Comparison of ENCODE assay signal across 11 cellular contexts in genomic region chr2:44295636-44296359, GRCh38. TPM values are rescaled to one million over a fixed set of nuclear protein-coding genes. Genes with fewer than 3 reads are reported as not detected.
DNase-seq lines count a peak whose midpoint lies in the region; ATAC-seq and TF ChIP-seq lines count a peak whose summit lies in the region.
"Had no signal": no experiment of that assay in that cellular context is flagged by ENCODE, and none has a peak within 500 bp of the region (broad histone marks: within the 10 kb centered on the region; RNA-seq: fewer than 3 reads in every experiment).

No MANE protein-coding gene starts in this region.

- DNase-seq in AG09319 (ENCODE audit: extremely low read depth, low read depth): no peak
- DNase-seq in activated CD4-positive, alpha-beta T cell treated with anti-CD3 and anti-CD28 coated beads, Interleukin-2, amount 50 U/mL, for 48 hours: peak; percentile 3 to 9
- no peak for DNase-seq in right lobe of liver
- no peak for DNase-seq in NCI-H187 treated with DMSO at 0.1 percent for 48 hours (lab: John Stamatoyannopoulos, UW)
- DNase-seq in NCI-H1105 (lab: John Stamatoyannopoulos, UW): no peak
- no peak for DNase-seq in NCI-H510A treated with DMSO at 0.1 percent for 48 hours (lab: John Stamatoyannopoulos, UW)
- no peak for DNase-seq in NCI-H187 (lab: John Stamatoyannopoulos, UW)
- DNase-seq: NCI-H524 had no signal

- no peaks in the 10 kb centered on the region for H3K27me3 ChIP-seq in right lobe of liver

- H3K4me3 ChIP-seq in right lobe of liver: no peak overlapping the region

- H3K9me3 ChIP-seq in right lobe of liver: no peaks in the 10 kb centered on the region

- peak; percentile 21 to 51 (median 35) for ATAC-seq in right lobe of liver
- ATAC-seq: natural killer cell treated with Interleukin-12 subunit alpha and Interleukin-12 subunit beta and Interleukin-15 and Interleukin-18, amount 100 ng/mL, for 72 hours had no signal

- TF ChIP-seq POLR2A in right lobe of liver (IDR thresholded peaks at IDR 0.05): no peak

- WGBS in right lobe of liver (ENCODE audit: insufficient coverage, low coverage, low lambda C conversion rate, missing lambda C conversion rate): 47% methylated on average over 8 of the region's 8 CpGs

- intact Hi-C loops in right lobe of liver (cut with DNase I): loop anchor here in 1 of 2 donors (10.0 kb wide), 1 partner anchor 51 kb away; no protein-coding TSS in a partner anchor

- peaks cover 0 to 2% (median 0%) of the 10 kb centered on the region in 4 donors for H3K36me3 ChIP-seq in right lobe of liver

- H3K27ac ChIP-seq in right lobe of liver: peak overlapping the region in 2 of 3 donors; percentile 63 to 78

- H3K4me1 ChIP-seq in right lobe of liver: peaks cover 0 to 37% (median 18%) of the 10 kb centered on the region in 4 donors

- peak; percentile 1 for TF ChIP-seq CTCF in AG09319 (IDR thresholded peaks at IDR 0.05; ENCODE audit: low read depth, low read length)
- TF ChIP-seq CTCF in GM12873 (IDR thresholded peaks at IDR 0.05; ENCODE audit: insufficient read depth, low read depth, low read length, missing control alignments): peak; percentile 25
- peak; percentile 11 to 31 (median 19) for TF ChIP-seq CTCF in right lobe of liver (IDR thresholded peaks at IDR 0.05)

RNA-seq across cellular contexts. Expression of gene SLC3A1, which starts 20.5 kb away (rescaled TPM):
- total RNA-seq in right lobe of liver: 10 to 100 TPM in 3 of 6 experiments, 1 to 10 TPM in 2, under 1 TPM in 1; 0.89 to 58.2 (median 15.3) TPM
- total RNA-seq: activated CD8-positive, alpha-beta memory T cell treated with anti-CD3 and anti-CD28 coated beads for 36 hours had no signal

Comparison
In these comparisons a context has a peak if more than half of its experiments do, and no peak if none do; other contexts are left out.
1. DNase-seq: peak in activated CD4-positive, alpha-beta T cell treated with anti-CD3 and anti-CD28 coated beads, Interleukin-2, amount 50 U/mL, for 48 hours (2 of 2); none in AG09319 (single experiment), right lobe of liver (0 of 3), NCI-H187 treated with DMSO at 0.1 percent for 48 hours (single experiment), NCI-H1105 (single experiment), NCI-H510A treated with DMSO at 0.1 percent for 48 hours (single experiment) and NCI-H187 (0 of 2).
2. Peak in every context shown above with its lines, with median percentiles within 50 percentile points of each other: CTCF ChIP-seq.